In genomic region chr1:40899230-40899870, GRCh38 we compare ENCODE assay signal across 20 cellular contexts. TPM values are rescaled to one million over a fixed set of nuclear protein-coding genes. Genes with fewer than 3 reads are reported as not detected.
DNase-seq lines count a peak whose midpoint lies in the region; ATAC-seq and TF ChIP-seq lines count a peak whose summit lies in the region.
"Had no signal": no experiment of that assay in that cellular context is flagged by ENCODE, and none has a peak within 500 bp of the region (broad histone marks: within the 10 kb centered on the region; RNA-seq: fewer than 3 reads in every experiment).

No MANE protein-coding gene starts in this region.

- peaks cover 2% of the 10 kb centered on the region for H3K9me3 ChIP-seq in RWPE2 (ENCODE audit: severe bottlenecking)
- H3K9me3 ChIP-seq in parathyroid adenoma (ENCODE audit: control insufficient read depth, low read length), result no peaks in the 10 kb centered on the region
- H3K9me3 ChIP-seq: right lobe of liver had no signal

- no peaks in the 10 kb centered on the region for H3K27me3 ChIP-seq in ACC112 (ENCODE audit: insufficient read depth, low read length)
- H3K27me3 ChIP-seq in RWPE2 (ENCODE audit: insufficient read depth, poor library complexity, severe bottlenecking), result no peaks in the 10 kb centered on the region
- H3K27me3 ChIP-seq in parathyroid adenoma (ENCODE audit: control insufficient read depth, insufficient read depth, low read length), result no peaks in the 10 kb centered on the region
- H3K27me3 ChIP-seq: right lobe of liver had no signal

- H3K36me3 ChIP-seq in ACC112 (ENCODE audit: insufficient read depth, low read length) (no peaks in the 10 kb centered on the region), RWPE2 (ENCODE audit: low read depth) (no peaks in the 10 kb centered on the region), parathyroid adenoma (ENCODE audit: control insufficient read depth, insufficient read depth, low read length) (no peaks in the 10 kb centered on the region)
- H3K36me3 ChIP-seq: right lobe of liver had no signal

- H3K27ac ChIP-seq in ACC112 (ENCODE audit: low read depth, low read length) (peak overlapping the region; percentile 90), RWPE2 (ENCODE audit: poor library complexity, severe bottlenecking) (peak overlapping the region; percentile 96), parathyroid adenoma (no peak overlapping the region)
- H3K27ac ChIP-seq: right lobe of liver had no signal

- peaks cover 2% of the 10 kb centered on the region for H3K4me1 Mint-ChIP-seq in activated naive CD4-positive, alpha-beta T cell treated with anti-CD3 and anti-CD28 coated beads for 36 hours (ENCODE audit: low read depth)

- H3K36me3 Mint-ChIP-seq in activated naive CD4-positive, alpha-beta T cell treated with anti-CD3 and anti-CD28 coated beads for 36 hours (ENCODE audit: low read depth), result no peaks in the 10 kb centered on the region

- H3K4me1 ChIP-seq in ACC112 (ENCODE audit: control insufficient read depth, insufficient read depth, low read length, unreplicated experiment), result peaks cover 47% of the 10 kb centered on the region
- H3K4me1 ChIP-seq in RWPE2 (ENCODE audit: insufficient read depth, poor library complexity, severe bottlenecking), result peaks cover 44% of the 10 kb centered on the region
- no peaks in the 10 kb centered on the region for H3K4me1 ChIP-seq in parathyroid adenoma

- H3K9ac ChIP-seq in parathyroid adenoma, result no peak overlapping the region

- intact Hi-C loops in activated naive CD4-positive, alpha-beta T cell treated with anti-CD3 and anti-CD28 coated beads for 36 hours (cut with micrococcal nuclease), result no loop called here

- no peaks in the 10 kb centered on the region for H3K27me3 Mint-ChIP-seq in activated naive CD4-positive, alpha-beta T cell treated with anti-CD3 and anti-CD28 coated beads for 36 hours (ENCODE audit: low read depth)

- CTCF ChIA-PET in activated naive CD4-positive, alpha-beta T cell treated with anti-CD3 and anti-CD28 coated beads for 36 hours (lab: Charles Lee), result no interaction called here

- H2AFZ ChIP-seq in ACC112 (ENCODE audit: low read length, unreplicated experiment), result no peak overlapping the region
- no peak overlapping the region for H2AFZ ChIP-seq in parathyroid adenoma

- DNase-seq in RWPE2 (ENCODE audit: low spot score) (peak; percentile 88), iPS DF 19.7 (ENCODE audit: low read depth, low spot score) (peak; percentile 60), SKM-1 (lab: John Stamatoyannopoulos, UW; ENCODE audit: unreplicated experiment) (no peak), pons (ENCODE audit: low spot score) (no peak)
- DNase-seq in activated naive CD4-positive, alpha-beta T cell treated with anti-CD3 and anti-CD28 coated beads for 36 hours, result no peak
- DNase-seq: ACHN; activated naive CD4-positive, alpha-beta T cell; CD8-positive, alpha-beta T cell; GOT3; hypothalamus; NCI-H1930; NCI-H748 treated with DMSO at 0.1 percent for 48 hours; nephron progenitor cell; right lobe of liver; stimulated activated CD4-positive, alpha-beta T cell treated with anti-CD3 and anti-CD28 coated beads, Interleukin-2, amount 100 ng/mL, for 24 hours had no signal

- H3K9me3 Mint-ChIP-seq in activated naive CD4-positive, alpha-beta T cell treated with anti-CD3 and anti-CD28 coated beads for 36 hours, result peaks cover 8% of the 10 kb centered on the region

- H3K27ac Mint-ChIP-seq in activated naive CD4-positive, alpha-beta T cell treated with anti-CD3 and anti-CD28 coated beads for 36 hours, result no peak overlapping the region
- H3K27ac Mint-ChIP-seq: CD8-positive, alpha-beta T cell; nephron progenitor cell; T-helper 1 cell treated with Interleukin-12 subunit alpha and Interleukin-12 subunit beta and Interleukin-4 antibody, amounts not matched to agents 30 μg/mL and 1 μg/mL, for 36 hours had no signal

- no peak overlapping the region for H3K4me3 ChIP-seq in ACC112 (ENCODE audit: low read depth, low read length)
- no peak overlapping the region for H3K4me3 ChIP-seq in RWPE2 (ENCODE audit: severe bottlenecking)
- H3K4me3 ChIP-seq in parathyroid adenoma (ENCODE audit: low read depth, low read length), result no peak overlapping the region
- H3K4me3 ChIP-seq: right lobe of liver had no signal

- H3K4me2 ChIP-seq in parathyroid adenoma (ENCODE audit: low read length), result peak overlapping the region; percentile 46

- no peaks in the 10 kb centered on the region for H3K79me2 ChIP-seq in ACC112 (ENCODE audit: control insufficient read depth, insufficient read depth, low read length, unreplicated experiment)
- no peaks in the 10 kb centered on the region for H3K79me2 ChIP-seq in parathyroid adenoma

- peak; percentile 76 for ATAC-seq in RWPE2 (ENCODE audit: low read depth)
- no peak for ATAC-seq in HG02678 (IDR thresholded peaks at IDR 0.05; ENCODE audit: unreplicated experiment)
- ATAC-seq: CD8-positive, alpha-beta T cell had no signal

- no peak overlapping the region for H3K4me3 Mint-ChIP-seq in activated naive CD4-positive, alpha-beta T cell treated with anti-CD3 and anti-CD28 coated beads for 36 hours
- H3K4me3 Mint-ChIP-seq: CD8-positive, alpha-beta T cell; nephron progenitor cell; T-helper 1 cell treated with Interleukin-12 subunit alpha and Interleukin-12 subunit beta and Interleukin-4 antibody, amounts not matched to agents 30 μg/mL and 1 μg/mL, for 36 hours had no signal

- TF ChIP-seq CTCF in RWPE2 (IDR thresholded peaks at IDR 0.05; ENCODE audit: poor library complexity, severe bottlenecking) (no peak), parathyroid adenoma (IDR thresholded peaks at IDR 0.05) (no peak)

RNA-seq across cellular contexts. Expression of gene CITED4, which starts 37.2 kb away (rescaled TPM):
- total RNA-seq in activated naive CD4-positive, alpha-beta T cell treated with anti-CD3 and anti-CD28 coated beads for 36 hours, result 1 to 10 TPM; 2.4 TPM
- total RNA-seq: HT1080 had no signal

Comparison
In these comparisons a context has a peak if more than half of its experiments do, and no peak if none do; other contexts are left out.
1. DNase-seq: peak in RWPE2 (single experiment) and iPS DF 19.7 (single experiment); none in SKM-1 (single experiment), activated naive CD4-positive, alpha-beta T cell treated with anti-CD3 and anti-CD28 coated beads for 36 hours (single experiment) and pons (single experiment).